9 cellular contexts compared by ENCODE assay signal in genomic region chr2:74177697-74178096, GRCh38. TPM values are rescaled to one million over a fixed set of nuclear protein-coding genes. Genes with fewer than 3 reads are reported as not detected.
DNase-seq lines count a peak whose midpoint lies in the region; ATAC-seq and TF ChIP-seq lines count a peak whose summit lies in the region.
"Had no signal": no experiment of that assay in that cellular context is flagged by ENCODE, and none has a peak within 500 bp of the region (broad histone marks: within the 10 kb centered on the region; RNA-seq: fewer than 3 reads in every experiment).

No MANE protein-coding gene starts in this region.

- TF ChIP-seq CTCF in OCI-LY1 (IDR thresholded peaks at IDR 0.05; ENCODE audit: low read length), result no peak
- TF ChIP-seq CTCF in endodermal cell (conservative IDR thresholded peaks at IDR 0.05), result no peak

- no peaks in the 10 kb centered on the region for H3K9me3 ChIP-seq in CD4-positive, alpha-beta memory T cell (ENCODE audit: control insufficient read depth in 1 of 2, low read length in 2 of 2)
- H3K9me3 ChIP-seq in OCI-LY1 (ENCODE audit: low read length) (no peaks in the 10 kb centered on the region), endodermal cell (ENCODE audit: control insufficient read depth, low read length) (peaks cover 25% of the 10 kb centered on the region), neuronal stem cell (replicated peaks in 1 of 2; ENCODE audit: control insufficient read depth in 2 of 2, insufficient read depth in 1 of 2, low read depth in 1 of 2, low read length in 2 of 2) (peaks cover 3 to 33% of the 10 kb centered on the region in 2 donors)

- H3K27me3 Mint-ChIP-seq in CD4-positive, alpha-beta memory T cell, result no peaks in the 10 kb centered on the region
- no peaks in the 10 kb centered on the region for H3K27me3 Mint-ChIP-seq in endodermal cell (ENCODE audit: insufficient read depth)

- no peaks in the 10 kb centered on the region for H3K9me3 Mint-ChIP-seq in CD4-positive, alpha-beta memory T cell
- H3K9me3 Mint-ChIP-seq in endodermal cell, result peaks cover 28% of the 10 kb centered on the region

- H3K36me3 Mint-ChIP-seq in CD4-positive, alpha-beta memory T cell, result peaks cover 0 to 21% of the 10 kb centered on the region in 2 donors
- H3K36me3 Mint-ChIP-seq in endodermal cell (ENCODE audit: low read depth), result peaks cover 30% of the 10 kb centered on the region

- CTCF ChIA-PET in CD4-positive, alpha-beta memory T cell (lab: Charles Lee; ENCODE audit: partially characterized antibody), result interaction anchor here (1.2 to 3.5 kb wide), 12 partner anchors 8 to 354 kb away, joined by 4 to 51 read pairs (median 12); partner anchors contain the start of genes BOLA3, MTHFD2 and STAMBP

- no peaks in the 10 kb centered on the region for H3K27me3 ChIP-seq in CD4-positive, alpha-beta memory T cell (ENCODE audit: insufficient read depth, low read length)
- no peaks in the 10 kb centered on the region for H3K27me3 ChIP-seq in OCI-LY1 (ENCODE audit: insufficient read depth, low read length)
- H3K27me3 ChIP-seq in endodermal cell (ENCODE audit: control insufficient read depth, insufficient read depth, low read length, poor library complexity, severe bottlenecking), result no peaks in the 10 kb centered on the region
- no peaks in the 10 kb centered on the region for H3K27me3 ChIP-seq in neuronal stem cell (ENCODE audit: control insufficient read depth in 3 of 3, insufficient read depth in 3 of 3, low read depth in 1 of 3, low read length in 3 of 3)

- peak overlapping the region; percentile 89 to 96 (median 95) for H3K27ac Mint-ChIP-seq in CD4-positive, alpha-beta memory T cell
- peak overlapping the region; percentile 90 for H3K27ac Mint-ChIP-seq in endodermal cell

- no peak overlapping the region for H2BK5ac ChIP-seq in neuronal stem cell (ENCODE audit: low read length)

- H3K14ac ChIP-seq in neuronal stem cell (ENCODE audit: low read length), result no peak overlapping the region

- H2AFZ ChIP-seq in OCI-LY1 (ENCODE audit: low read length) (no peak overlapping the region), neuronal stem cell (ENCODE audit: low read length) (no peak overlapping the region)

- no peak overlapping the region for H2BK12ac ChIP-seq in neuronal stem cell (ENCODE audit: low read length)

- peaks cover 51% of the 10 kb centered on the region for H3K79me2 ChIP-seq in OCI-LY1 (ENCODE audit: insufficient read depth, low read length)

- no peak overlapping the region for H2AK5ac ChIP-seq in neuronal stem cell (ENCODE audit: low read depth, low read length)

- POLR2A ChIA-PET in CD4-positive, alpha-beta memory T cell (lab: Charles Lee; ENCODE audit: partially characterized antibody), result interaction anchor here (1.0 to 3.9 kb wide), 27 partner anchors 8 to 945 kb away, joined by 3 to 128 read pairs (median 6); partner anchors contain the start of genes BOLA3, DGUOK, MTHFD2 and PRADC1

- H3K4me1 Mint-ChIP-seq in CD4-positive, alpha-beta memory T cell, result peaks cover 25 to 55% (median 39%) of the 10 kb centered on the region in 4 donors
- H3K4me1 Mint-ChIP-seq in endodermal cell, result peaks cover 8% of the 10 kb centered on the region

- intact Hi-C loops in CD4-positive, alpha-beta memory T cell (cut with micrococcal nuclease), result loop anchor here (1.0 to 2.0 kb wide), 6 partner anchors 9 to 306 kb away; partner anchors contain the start of genes BOLA3, DGUOK and TTC31

- no peak for DNase-seq in CD4-positive, alpha-beta memory T cell
- no peak for DNase-seq in endodermal cell
- no peak for DNase-seq in neuronal stem cell (ENCODE audit: low spot score)
- no peak for DNase-seq in activated effector memory CD4-positive, alpha-beta T cell treated with Interleukin-2 at 50 U/mL for 16 hours
- DNase-seq in activated CD8-positive, alpha-beta memory T cell treated with anti-CD3 and anti-CD28 coated beads, Interleukin-2, amount 50 U/mL, for 4 hours, result no peak
- DNase-seq in MV-4-11 (lab: John Stamatoyannopoulos, UW), result no peak
- DNase-seq: SHP77 treated with DMSO at 0.1 percent for 48 hours had no signal

- no peak overlapping the region for H3K18ac ChIP-seq in neuronal stem cell (ENCODE audit: low read length)

- peak overlapping the region; percentile 69 to 74 for H3K4me3 ChIP-seq in CD4-positive, alpha-beta memory T cell (ENCODE audit: low read length in 2 of 2)
- H3K4me3 ChIP-seq in OCI-LY1 (ENCODE audit: low read depth, low read length, poor library complexity, severe bottlenecking) (peak overlapping the region; percentile 70), endodermal cell (ENCODE audit: low read length) (peak overlapping the region; percentile 100), neuronal stem cell (ENCODE audit: low read length in 2 of 2) (peak overlapping the region; percentile 64 to 92)

- H3K4me2 ChIP-seq in OCI-LY1 (ENCODE audit: low read length) (peak overlapping the region; percentile 90), neuronal stem cell (ENCODE audit: insufficient read depth, low read length, poor library complexity, severe bottlenecking) (peak overlapping the region; percentile 41)

- ATAC-seq in HG03457 (IDR thresholded peaks at IDR 0.05; ENCODE audit: unreplicated experiment), result no peak

- peak overlapping the region; percentile 90 to 94 (median 94) for H3K4me3 Mint-ChIP-seq in CD4-positive, alpha-beta memory T cell
- peak overlapping the region; percentile 78 for H3K4me3 Mint-ChIP-seq in endodermal cell

- H4K91ac ChIP-seq in neuronal stem cell (ENCODE audit: low read depth, low read length, poor library complexity), result no peak overlapping the region

- H3K4me1 ChIP-seq in CD4-positive, alpha-beta memory T cell (ENCODE audit: insufficient read depth, low read length), result peaks cover 52% of the 10 kb centered on the region
- H3K4me1 ChIP-seq in OCI-LY1 (ENCODE audit: insufficient read depth, low read length, severe bottlenecking) (peaks cover 40% of the 10 kb centered on the region), endodermal cell (ENCODE audit: control insufficient read depth, insufficient read depth, low read length) (no peaks in the 10 kb centered on the region), neuronal stem cell (ENCODE audit: control insufficient read depth in 2 of 2, insufficient read depth in 1 of 2, low read depth in 1 of 2, low read length in 2 of 2) (peaks cover 0 to 3% of the 10 kb centered on the region in 2 donors)

- peak overlapping the region; percentile 79 for H3K9ac ChIP-seq in OCI-LY1 (ENCODE audit: low read length)
- H3K9ac ChIP-seq in endodermal cell (ENCODE audit: extremely low read depth, low read length, poor library complexity, severe bottlenecking), result peak overlapping the region; percentile 94
- H3K9ac ChIP-seq in neuronal stem cell (ENCODE audit: low read depth, low read length, poor library complexity), result no peak overlapping the region

- H3K27ac ChIP-seq in CD4-positive, alpha-beta memory T cell (ENCODE audit: low read depth, low read length), result peak overlapping the region; percentile 99
- peak overlapping the region; percentile 81 for H3K27ac ChIP-seq in OCI-LY1 (ENCODE audit: low read depth, low read length, poor library complexity, severe bottlenecking)
- no peak overlapping the region for H3K27ac ChIP-seq in endodermal cell (ENCODE audit: low read depth, low read length)
- H3K27ac ChIP-seq in neuronal stem cell (replicated peaks; ENCODE audit: low read length), result no peak overlapping the region

- no peaks in the 10 kb centered on the region for H3K9me2 ChIP-seq in OCI-LY1 (ENCODE audit: low read depth, low read length)

- H3K79me1 ChIP-seq in neuronal stem cell (ENCODE audit: low read depth, low read length), result peaks cover 2% of the 10 kb centered on the region

- no peaks in the 10 kb centered on the region for H3K36me3 ChIP-seq in CD4-positive, alpha-beta memory T cell (ENCODE audit: insufficient read depth, low read length)
- H3K36me3 ChIP-seq in OCI-LY1 (ENCODE audit: insufficient read depth, low read length) (peaks cover 40% of the 10 kb centered on the region), endodermal cell (ENCODE audit: control insufficient read depth, insufficient read depth, low read length) (peaks cover 23% of the 10 kb centered on the region), neuronal stem cell (replicated peaks in 1 of 2; ENCODE audit: control insufficient read depth in 2 of 2, insufficient read depth in 2 of 2, low read length in 2 of 2) (peaks cover 4 to 27% of the 10 kb centered on the region in 2 donors)

- no peak overlapping the region for H3K23ac ChIP-seq in neuronal stem cell (ENCODE audit: low read depth, low read length, poor library complexity)

- H4K20me1 ChIP-seq in OCI-LY1 (ENCODE audit: insufficient read depth, low read length), result no peaks in the 10 kb centered on the region

- H3F3A ChIP-seq in OCI-LY1 (ENCODE audit: insufficient read depth, low read length), result peaks cover 6% of the 10 kb centered on the region; the same call in 1 of the 2 replicates

- no peak overlapping the region for H2BK15ac ChIP-seq in neuronal stem cell (ENCODE audit: low read length)

- H2BK120ac ChIP-seq in neuronal stem cell (ENCODE audit: low read depth, low read length), result no peak overlapping the region

- no peak overlapping the region for H3K4ac ChIP-seq in neuronal stem cell (ENCODE audit: low read length)

- H4K8ac ChIP-seq in neuronal stem cell (ENCODE audit: low read depth, low read length), result no peak overlapping the region

RNA-seq across cellular contexts. Expression of gene MOB1A, which starts 1.0 kb away (rescaled TPM):
- 100 to 1,000 TPM; 135 TPM for total RNA-seq in CD4-positive, alpha-beta memory T cell
- polyA plus RNA-seq in CD4-positive, alpha-beta memory T cell, result 100 to 1,000 TPM; 142 to 203 TPM
- 100 to 1,000 TPM in 1 of 2 donors, 10 to 100 TPM in 1; 92.3 to 125 TPM for total RNA-seq in endodermal cell
- polyA plus RNA-seq in endodermal cell (2013, experiment 1 of 2), result 73.3 TPM
- 70.5 TPM for polyA plus RNA-seq in endodermal cell (2013, experiment 2 of 2)
- 73.6 TPM for polyA plus RNA-seq in neuronal stem cell (2013, experiment 1 of 2)
- 76.4 TPM for polyA plus RNA-seq in neuronal stem cell (2013, experiment 2 of 2)

RNA-seq across cellular contexts. Expression of gene MTHFD2, which starts 20.7 kb away (rescaled TPM):
- 10 to 100 TPM; 23.8 to 25.0 TPM for total RNA-seq in CD4-positive, alpha-beta memory T cell
- 10 to 100 TPM; 13.7 to 16.3 TPM for polyA plus RNA-seq in CD4-positive, alpha-beta memory T cell
- total RNA-seq in endodermal cell, result 10 to 100 TPM; 77.4 to 84.5 TPM
- polyA plus RNA-seq in endodermal cell (2013, experiment 1 of 2), result 104 TPM
- polyA plus RNA-seq in endodermal cell (2013, experiment 2 of 2), result 72.4 TPM
- 56.1 TPM for polyA plus RNA-seq in neuronal stem cell (2013, experiment 1 of 2)
- 58.1 TPM for polyA plus RNA-seq in neuronal stem cell (2013, experiment 2 of 2)

RNA-seq across cellular contexts. Expression of gene BOLA3, which starts 30.0 kb away (rescaled TPM):
- 10 to 100 TPM; 16.4 to 19.0 TPM for total RNA-seq in CD4-positive, alpha-beta memory T cell
- 100 to 1,000 TPM in 1 of 2 donors, 10 to 100 TPM in 1; 82.0 to 101 TPM for polyA plus RNA-seq in CD4-positive, alpha-beta memory T cell
- 10 to 100 TPM; 42.5 to 43.2 TPM for total RNA-seq in endodermal cell
- 60.6 TPM for polyA plus RNA-seq in endodermal cell (2013, experiment 1 of 2)
- polyA plus RNA-seq in endodermal cell (2013, experiment 2 of 2), result 62.9 TPM
- polyA plus RNA-seq in neuronal stem cell (2013, experiment 1 of 2), result 69.7 TPM
- 67.9 TPM for polyA plus RNA-seq in neuronal stem cell (2013, experiment 2 of 2)

Comparison
In these comparisons a context has a peak if more than half of its experiments do, and no peak if none do; other contexts are left out.
1. H3K27ac ChIP-seq: peak in CD4-positive, alpha-beta memory T cell (single experiment) and OCI-LY1 (single experiment); none in endodermal cell (single experiment) and neuronal stem cell (single experiment).
2. Peak in every context shown above with its lines, with median percentiles within 50 percentile points of each other: H3K4me3 ChIP-seq.